ENCODE assay signal across 1 cellular context in genomic region chr9:13589044-13589737, GRCh38.
TF ChIP-seq lines count a peak whose summit lies in the region.

No MANE protein-coding gene starts in this region.

TF ChIP-seq in HEK293, 187 proteins besides CTCF, POLR2A, EP300 and RAD21 (continued from another document):
- TF ChIP-seq ZNF518A (tag by site-specific recombination; conservative IDR thresholded peaks at IDR 0.05; ENCODE audit: low read depth) (no peak), KLF17 (tag by site-specific recombination; IDR thresholded peaks at IDR 0.05) (no peak)
